Comparison of ENCODE assay signal across 25 cellular contexts in the genomic region with DNA sequence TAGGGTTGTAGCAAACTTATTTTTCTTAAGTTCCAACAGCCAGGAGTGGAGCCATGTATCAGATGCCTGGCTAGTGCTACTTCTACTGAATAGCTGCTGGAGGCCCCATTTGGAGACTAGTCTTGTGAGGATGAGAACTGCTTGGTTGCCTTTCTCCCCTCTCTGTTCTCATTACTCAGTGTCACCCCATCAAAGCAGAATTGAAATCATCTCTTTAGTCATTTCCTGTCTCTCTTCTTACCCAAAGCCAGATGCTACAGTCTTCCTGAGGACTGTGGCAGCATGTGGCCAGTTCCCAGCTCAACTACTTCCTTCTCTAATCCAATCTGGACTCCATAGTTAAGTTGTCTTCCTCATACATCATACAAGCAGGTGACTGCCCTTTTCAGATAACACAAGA.
A peak's percentile ranks its signal among the peaks of the same experiment; 100 is the strongest.
DNase-seq lines count a peak whose midpoint lies in the region; ATAC-seq and TF ChIP-seq lines count a peak whose summit lies in the region.
"Had no signal": no experiment of that assay in that cellular context is flagged by ENCODE, and none has a peak within 500 bp of the region (broad histone marks: within the 10 kb centered on the region; RNA-seq: fewer than 3 reads in every experiment).

No MANE protein-coding gene starts in this region.

- H3K4me1 Mint-ChIP-seq in activated T-cell treated with anti-CD3 and anti-CD28 coated beads, Interleukin-2, amount 50 U/mL, for 24 hours (ENCODE audit: low read depth), result no peaks in the 10 kb centered on the region
- H3K4me1 Mint-ChIP-seq: activated CD4-positive, alpha-beta T cell treated with anti-CD3 and anti-CD28 coated beads, Interleukin-2, amount 10 ng/mL, durations not matched to agents 7 days and 5 days; T-cell had no signal

- no peaks in the 10 kb centered on the region for H3K36me3 Mint-ChIP-seq in activated T-cell treated with anti-CD3 and anti-CD28 coated beads, Interleukin-2, amount 50 U/mL, for 24 hours (ENCODE audit: low read depth)
- H3K36me3 Mint-ChIP-seq: CD8-positive, alpha-beta T cell; T-cell had no signal

- ATAC-seq in GM18870 (IDR thresholded peaks at IDR 0.05; ENCODE audit: unreplicated experiment), result peak; percentile 47
- no peak for ATAC-seq in Right ventricle myocardium inferior
- ATAC-seq: CD8-positive, alpha-beta T cell; T-cell had no signal

- no peak overlapping the region for H3K27ac Mint-ChIP-seq in activated T-cell treated with anti-CD3 and anti-CD28 coated beads, Interleukin-2, amount 50 U/mL, for 24 hours
- H3K27ac Mint-ChIP-seq: activated CD4-positive, alpha-beta T cell treated with anti-CD3 and anti-CD28 coated beads, Interleukin-2, amount 10 ng/mL, durations not matched to agents 7 days and 5 days; CD8-positive, alpha-beta T cell; T-cell had no signal

- H3K4me3 Mint-ChIP-seq in activated T-cell treated with anti-CD3 and anti-CD28 coated beads, Interleukin-2, amount 50 U/mL, for 24 hours, result no peak overlapping the region
- H3K4me3 Mint-ChIP-seq: activated CD4-positive, alpha-beta T cell treated with anti-CD3 and anti-CD28 coated beads, Interleukin-2, amount 10 ng/mL, durations not matched to agents 7 days and 5 days; CD8-positive, alpha-beta T cell; T-cell had no signal

- intact Hi-C loops in Right ventricle myocardium inferior (cut with DNase I), result no loop called here

- no peak overlapping the region for H3K4me3 ChIP-seq in fibroblast of the aortic adventitia (ENCODE audit: low read depth, low read length)
- H3K4me3 ChIP-seq: lung, spleen, stomach had no signal

- peaks cover 5% of the 10 kb centered on the region for H3K9me3 Mint-ChIP-seq in activated T-cell treated with anti-CD3 and anti-CD28 coated beads, Interleukin-2, amount 50 U/mL, for 24 hours
- H3K9me3 Mint-ChIP-seq: activated CD4-positive, alpha-beta T cell treated with anti-CD3 and anti-CD28 coated beads, Interleukin-2, amount 10 ng/mL, durations not matched to agents 7 days and 5 days had no signal

- no peaks in the 10 kb centered on the region for H3K27me3 Mint-ChIP-seq in activated T-cell treated with anti-CD3 and anti-CD28 coated beads, Interleukin-2, amount 50 U/mL, for 24 hours
- H3K27me3 Mint-ChIP-seq: activated CD4-positive, alpha-beta T cell treated with anti-CD3 and anti-CD28 coated beads, Interleukin-2, amount 10 ng/mL, durations not matched to agents 7 days and 5 days; T-cell had no signal

- peak; percentile 50 for DNase-seq in DMS53 (lab: John Stamatoyannopoulos, UW)
- peak; percentile 79 for DNase-seq in MV-4-11 (lab: John Stamatoyannopoulos, UW)
- DNase-seq in fibroblast of the aortic adventitia (ENCODE audit: low read depth), result peak; percentile 8
- no peak for DNase-seq in Right ventricle myocardium inferior (ENCODE audit: missing footprints)
- no peak for DNase-seq in activated T-cell treated with anti-CD3 and anti-CD28 coated beads, Interleukin-2, amount 50 U/mL, for 24 hours
- DNase-seq in stimulated activated CD4-positive, alpha-beta T cell treated with anti-CD3 and anti-CD28 coated beads, Interleukin-2, amount 100 ng/mL, for 48 hours, result no peak
- DNase-seq in activated T-cell treated with anti-CD3 and anti-CD28 coated beads, Interleukin-2, amount 50 U/mL, for 1 hour, result no peak
- DNase-seq: activated CD4-positive, alpha-beta T cell treated with anti-CD3 and anti-CD28 coated beads, Interleukin-2, amount 10 ng/mL, durations not matched to agents 7 days and 5 days; activated effector memory CD4-positive, alpha-beta T cell treated with Interleukin-2 at 50 U/mL for 16 hours; brain microvascular endothelial cell; CD8-positive, alpha-beta T cell; cortex of kidney; DMS79; Kasumi-1; kidney; NCI-H1105; NCI-H2081; NCI-H524; SHP77; spleen; stomach; T-cell; trophoblast cell had no signal

- TF ChIP-seq CTCF in fibroblast of the aortic adventitia (IDR thresholded peaks at IDR 0.05; ENCODE audit: insufficient read depth, low read length), result no peak

Comparison
In these comparisons a context has a peak if more than half of its experiments do, and no peak if none do; other contexts are left out.
1. DNase-seq: peak in DMS53 (single experiment), MV-4-11 (single experiment) and fibroblast of the aortic adventitia (single experiment); none in Right ventricle myocardium inferior (single experiment), activated T-cell treated with anti-CD3 and anti-CD28 coated beads, Interleukin-2, amount 50 U/mL, for 24 hours (single experiment), stimulated activated CD4-positive, alpha-beta T cell treated with anti-CD3 and anti-CD28 coated beads, Interleukin-2, amount 100 ng/mL, for 48 hours (0 of 2) and activated T-cell treated with anti-CD3 and anti-CD28 coated beads, Interleukin-2, amount 50 U/mL, for 1 hour (single experiment).